ENCODE assay signal across 9 cellular contexts in the genomic region with DNA sequence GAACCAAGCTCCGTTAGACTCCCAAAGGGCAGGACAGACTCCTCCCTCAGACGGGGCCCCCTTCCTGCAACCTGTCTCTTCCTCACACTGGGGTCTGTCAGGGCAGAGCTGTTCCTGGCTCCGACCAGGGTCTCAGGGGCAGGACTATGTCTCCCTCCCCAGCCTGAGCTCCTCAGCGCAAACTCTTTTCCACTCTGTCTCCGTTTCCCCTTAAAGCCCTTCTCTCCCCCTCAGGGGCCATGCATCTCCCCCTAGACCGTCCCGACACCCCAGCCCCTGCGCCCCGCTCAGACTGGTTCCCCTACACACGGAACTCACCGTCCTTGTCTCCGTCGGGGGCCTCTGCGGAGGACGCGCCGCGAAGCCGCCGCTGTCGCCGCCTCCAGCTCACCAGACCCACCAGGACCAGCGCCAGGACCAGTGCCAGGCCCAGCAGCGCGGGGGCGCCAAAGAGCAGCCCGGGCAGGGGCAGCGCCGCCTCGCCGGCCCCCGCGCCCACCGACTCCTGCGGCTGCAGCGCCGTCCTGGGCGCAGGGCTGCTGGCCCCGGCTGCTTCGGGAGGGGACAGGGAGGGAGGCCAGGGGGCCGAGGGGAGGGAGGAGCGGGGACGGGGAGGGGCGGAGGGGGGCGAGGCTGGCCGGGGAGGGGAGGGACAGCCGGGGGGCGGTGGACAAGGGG. TPM values are rescaled to one million over a fixed set of nuclear protein-coding genes. Genes with fewer than 3 reads are reported as not detected.
A peak's percentile ranks its signal among the peaks of the same experiment; 100 is the strongest.
DNase-seq lines count a peak whose midpoint lies in the region; ATAC-seq, FAIRE-seq and TF ChIP-seq lines count a peak whose summit lies in the region.
"Had no signal": no experiment of that assay in that cellular context is flagged by ENCODE, and none has a peak within 500 bp of the region (broad histone marks: within the 10 kb centered on the region; RNA-seq: fewer than 3 reads in every experiment).

No MANE protein-coding gene starts in this region.

- H3K27me3 ChIP-seq in endothelial cell of umbilical vein (ENCODE audit: control insufficient read depth in 2 of 2, insufficient read depth in 2 of 2, low read length in 2 of 2) (peaks cover 9 to 14% of the 10 kb centered on the region in 2 experiments), thymus (ENCODE audit: control insufficient read depth, insufficient read depth) (peaks cover 21% of the 10 kb centered on the region)

- TF ChIP-seq CTCF in CD14-positive monocyte (IDR thresholded peaks at IDR 0.05): peak; percentile 78
- TF ChIP-seq CTCF in endothelial cell of umbilical vein (IDR thresholded peaks at IDR 0.05; ENCODE audit: extremely low read depth in 1 of 2, insufficient read depth in 1 of 2, low read depth in 1 of 2, low read length in 2 of 2): peak; percentile 74 to 78

- peak overlapping the region; percentile 46 for H2AFZ ChIP-seq in endothelial cell of umbilical vein (ENCODE audit: low read depth, low read length)

- no peak overlapping the region for H3K9ac ChIP-seq in endothelial cell of umbilical vein (replicated peaks; ENCODE audit: extremely low read depth, insufficient read depth, low read length)

- H3K79me2 ChIP-seq in endothelial cell of umbilical vein (ENCODE audit: control insufficient read depth, insufficient read depth, low read length): no peaks in the 10 kb centered on the region

- ATAC-seq in GM19463 (IDR thresholded peaks at IDR 0.05; ENCODE audit: unreplicated experiment): peak; percentile 47
- peak; percentile 88 for ATAC-seq in activated CD8-positive, alpha-beta T cell treated with anti-CD3 and anti-CD28 coated beads, Interleukin-2, amount 10 ng/mL, durations not matched to agents 7 days and 5 days
- ATAC-seq in natural killer cell treated with Interleukin-12 subunit alpha and Interleukin-12 subunit beta and Interleukin-15 and Interleukin-18, amount 100 ng/mL, for 72 hours: peak; percentile 79 to 86

- WGBS in thymus: 5% methylated on average over 45 of the region's 48 CpGs

- peaks cover 4% of the 10 kb centered on the region for H3K4me1 ChIP-seq in endothelial cell of umbilical vein (ENCODE audit: control insufficient read depth, extremely low read depth, insufficient read depth, low read length)
- H3K4me1 ChIP-seq in thymus (ENCODE audit: control insufficient read depth, insufficient read depth, low read length): peaks cover 2% of the 10 kb centered on the region

- H4K20me1 ChIP-seq in endothelial cell of umbilical vein (replicated peaks; ENCODE audit: control insufficient read depth, extremely low read depth, insufficient read depth, low read length): no peaks in the 10 kb centered on the region

- POLR2A ChIA-PET in activated CD8-positive, alpha-beta T cell treated with anti-CD3 and anti-CD28 coated beads, Interleukin-2, amount 10 ng/mL, durations not matched to agents 7 days and 5 days (lab: Charles Lee): interaction anchor here (1.0 to 1.8 kb wide), 6 partner anchors 9 to 125 kb away, joined by 3 to 10 read pairs (median 6); a partner anchor contains a TSS
- POLR2A ChIA-PET in endothelial cell of umbilical vein (lab: Charles Lee): no interaction called here

- H3K36me3 ChIP-seq in endothelial cell of umbilical vein (ENCODE audit: control insufficient read depth in 2 of 2, extremely low read depth in 1 of 2, insufficient read depth in 2 of 2, low read length in 2 of 2) (no peaks in the 10 kb centered on the region), thymus (ENCODE audit: control insufficient read depth, insufficient read depth) (no peaks in the 10 kb centered on the region)

- H3K4me3 Mint-ChIP-seq in CD14-positive monocyte: peak overlapping the region; percentile 58 to 88
- peak overlapping the region; percentile 54 for H3K4me3 Mint-ChIP-seq in activated CD8-positive, alpha-beta T cell treated with anti-CD3 and anti-CD28 coated beads, Interleukin-2, amount 10 ng/mL, durations not matched to agents 7 days and 5 days
- H3K4me3 Mint-ChIP-seq in natural killer cell treated with Interleukin-12 subunit alpha and Interleukin-12 subunit beta and Interleukin-15 and Interleukin-18, amount 100 ng/mL, for 72 hours: peak overlapping the region; percentile 52

- DNase-seq in CD14-positive monocyte (ENCODE audit: low spot score) (no peak), NCI-H146 treated with DMSO at 0.1 percent for 48 hours (lab: John Stamatoyannopoulos, UW; ENCODE audit: unreplicated experiment) (peak; percentile 33), endothelial cell of umbilical vein (ENCODE audit: low read depth, low spot score) (peak; percentile 49), NCI-H2107 treated with DMSO at 0.1 percent for 48 hours (lab: John Stamatoyannopoulos, UW; ENCODE audit: unreplicated experiment) (no peak)
- peak; percentile 78 for DNase-seq in activated CD8-positive, alpha-beta T cell treated with anti-CD3 and anti-CD28 coated beads, Interleukin-2, amount 10 ng/mL, durations not matched to agents 7 days and 5 days
- DNase-seq in natural killer cell treated with Interleukin-12 subunit alpha and Interleukin-12 subunit beta and Interleukin-15 and Interleukin-18, amount 100 ng/mL, for 72 hours (ENCODE audit: low spot score): no peak

- peaks cover 0 to 3% of the 10 kb centered on the region in 2 donors for H3K36me3 Mint-ChIP-seq in CD14-positive monocyte
- no peaks in the 10 kb centered on the region for H3K36me3 Mint-ChIP-seq in activated CD8-positive, alpha-beta T cell treated with anti-CD3 and anti-CD28 coated beads, Interleukin-2, amount 10 ng/mL, durations not matched to agents 7 days and 5 days (ENCODE audit: low read depth)
- no peaks in the 10 kb centered on the region for H3K36me3 Mint-ChIP-seq in natural killer cell treated with Interleukin-12 subunit alpha and Interleukin-12 subunit beta and Interleukin-15 and Interleukin-18, amount 100 ng/mL, for 72 hours

- no peak for TF ChIP-seq POLR2A in endothelial cell of umbilical vein (IDR thresholded peaks at IDR 0.05; ENCODE audit: low read depth, low read length)

- intact Hi-C loops in CD14-positive monocyte (cut with micrococcal nuclease): no loop called here
- intact Hi-C loops in endothelial cell of umbilical vein (cut with micrococcal nuclease): loop anchor here (2.0 kb wide), 1 partner anchor 15 kb away; no protein-coding TSS in a partner anchor

- H3K4me1 Mint-ChIP-seq in CD14-positive monocyte: peaks cover 17% of the 10 kb centered on the region
- H3K4me1 Mint-ChIP-seq in activated CD8-positive, alpha-beta T cell treated with anti-CD3 and anti-CD28 coated beads, Interleukin-2, amount 10 ng/mL, durations not matched to agents 7 days and 5 days (ENCODE audit: low read depth): peaks cover 8% of the 10 kb centered on the region
- H3K4me1 Mint-ChIP-seq in natural killer cell treated with Interleukin-12 subunit alpha and Interleukin-12 subunit beta and Interleukin-15 and Interleukin-18, amount 100 ng/mL, for 72 hours (ENCODE audit: low read depth in 2 of 2): peaks cover 0 to 6% of the 10 kb centered on the region in 2 donors

- FAIRE-seq in endothelial cell of umbilical vein (lab: Jason Lieb, UNC): no peak

- no peak overlapping the region for H3K27ac Mint-ChIP-seq in CD14-positive monocyte
- no peak overlapping the region for H3K27ac Mint-ChIP-seq in activated CD8-positive, alpha-beta T cell treated with anti-CD3 and anti-CD28 coated beads, Interleukin-2, amount 10 ng/mL, durations not matched to agents 7 days and 5 days
- no peak overlapping the region for H3K27ac Mint-ChIP-seq in natural killer cell treated with Interleukin-12 subunit alpha and Interleukin-12 subunit beta and Interleukin-15 and Interleukin-18, amount 100 ng/mL, for 72 hours

- H3K4me3 ChIP-seq in endothelial cell of umbilical vein (replicated peaks in 1 of 3; ENCODE audit: insufficient read depth in 1 of 3, low read depth in 1 of 3, low read length in 3 of 3) (peak overlapping the region in 1 of 3 experiments; percentile 19), thymus (ENCODE audit: low read length) (peak overlapping the region; percentile 53)

- H3K9me1 ChIP-seq in endothelial cell of umbilical vein (replicated peaks; ENCODE audit: control insufficient read depth, extremely low read depth, insufficient read depth, low read length): no peaks in the 10 kb centered on the region

- H3K9me3 ChIP-seq in endothelial cell of umbilical vein (replicated peaks; ENCODE audit: control insufficient read depth, insufficient read depth, low read length) (no peaks in the 10 kb centered on the region), thymus (ENCODE audit: control insufficient read depth) (no peaks in the 10 kb centered on the region)

- H3K27ac ChIP-seq in endothelial cell of umbilical vein (ENCODE audit: insufficient read depth, low read depth, low read length) (no peak overlapping the region), thymus (ENCODE audit: low read depth) (no peak overlapping the region)

- dilution Hi-C loops in endothelial cell of umbilical vein (cut with MboI; ENCODE audit: extremely low pct_ligation_motif_present, low sequenced_read_pairs): no loop called here

- no TSS peak for BruUV-seq in endothelial cell of umbilical vein (replicated peaks; lab: Mats Ljungman, UMichigan)

- CTCF ChIA-PET in activated CD8-positive, alpha-beta T cell treated with anti-CD3 and anti-CD28 coated beads, Interleukin-2, amount 10 ng/mL, durations not matched to agents 7 days and 5 days (lab: Charles Lee): interaction anchor here (0.7 to 3.0 kb wide), 23 partner anchors 9 to 336 kb away, joined by 3 to 47 read pairs (median 5); a partner anchor contains a TSS
- CTCF ChIA-PET in endothelial cell of umbilical vein (lab: Charles Lee): interaction anchor here (0.6 to 5.6 kb wide), 33 partner anchors 8 to 518 kb away, joined by 3 to 62 read pairs (median 5); a partner anchor contains a TSS

- H3K9me3 Mint-ChIP-seq in CD14-positive monocyte: peaks cover 0 to 18% (median 8%) of the 10 kb centered on the region in 7 donors
- no peaks in the 10 kb centered on the region for H3K9me3 Mint-ChIP-seq in activated CD8-positive, alpha-beta T cell treated with anti-CD3 and anti-CD28 coated beads, Interleukin-2, amount 10 ng/mL, durations not matched to agents 7 days and 5 days (ENCODE audit: insufficient read depth)
- H3K9me3 Mint-ChIP-seq in natural killer cell treated with Interleukin-12 subunit alpha and Interleukin-12 subunit beta and Interleukin-15 and Interleukin-18, amount 100 ng/mL, for 72 hours: no peaks in the 10 kb centered on the region

- H3K27me3 Mint-ChIP-seq in CD14-positive monocyte (ENCODE audit: low read depth in 3 of 3): peaks cover 34 to 57% (median 40%) of the 10 kb centered on the region in 3 donors
- peaks cover 10% of the 10 kb centered on the region for H3K27me3 Mint-ChIP-seq in activated CD8-positive, alpha-beta T cell treated with anti-CD3 and anti-CD28 coated beads, Interleukin-2, amount 10 ng/mL, durations not matched to agents 7 days and 5 days (ENCODE audit: low read depth)
- H3K27me3 Mint-ChIP-seq in natural killer cell treated with Interleukin-12 subunit alpha and Interleukin-12 subunit beta and Interleukin-15 and Interleukin-18, amount 100 ng/mL, for 72 hours: peaks cover 0 to 3% of the 10 kb centered on the region in 2 donors

- no peak overlapping the region for H3K4me2 ChIP-seq in endothelial cell of umbilical vein (ENCODE audit: insufficient read depth, low read length)

RNA-seq across cellular contexts. Expression of a gene that starts 0.7 kb away (rescaled TPM):
- polyA plus RNA-seq in CD14-positive monocyte: not detected
- 1 to 10 TPM; 1.2 to 1.6 TPM for total RNA-seq in activated CD8-positive, alpha-beta T cell treated with anti-CD3 and anti-CD28 coated beads, Interleukin-2, amount 10 ng/mL, durations not matched to agents 7 days and 5 days
- 0.51 and 0.81 TPM in 2 replicates for total RNA-seq in endothelial cell of umbilical vein
- 0.19 and 0.27 TPM in 2 replicates for polyA plus RNA-seq in endothelial cell of umbilical vein
- 0.08 and 0.11 TPM in 2 replicates for polyA plus RNA-seq in endothelial cell of umbilical vein (2011; cell fraction: cytosol; rRNA removed)
- polyA plus RNA-seq in endothelial cell of umbilical vein (2011; cell fraction: nucleus; rRNA removed): 1.2 and 1.3 TPM in 2 replicates
- polyA plus RNA-seq in endothelial cell of umbilical vein (2012): 0.08 TPM in 1 of 2 replicates, not detected in the other
- 0.17 and 0.34 TPM in 2 replicates for polyA minus RNA-seq in endothelial cell of umbilical vein
- not detected for polyA minus RNA-seq in endothelial cell of umbilical vein (2011; cell fraction: cytosol; rRNA and poly(A)+ RNA removed)
- polyA minus RNA-seq in endothelial cell of umbilical vein (2011; cell fraction: nucleus; rRNA and poly(A)+ RNA removed): 0.29 and 0.38 TPM in 2 replicates
- total RNA-seq in natural killer cell treated with Interleukin-12 subunit alpha and Interleukin-12 subunit beta and Interleukin-15 and Interleukin-18, amount 100 ng/mL, for 72 hours: 1 to 10 TPM in 1 of 2 donors, under 1 TPM in 1; 0.40 to 3.2 TPM
- 6.1 TPM for polyA plus RNA-seq in thymus
- total RNA-seq: RPMI7951 had no signal

RNA-seq across cellular contexts. Expression of a gene that starts 11.0 kb away (rescaled TPM):
- polyA plus RNA-seq in CD14-positive monocyte (not detected), endothelial cell of umbilical vein (not detected in 2 replicates), thymus (2.9 TPM)
- not detected for total RNA-seq in activated CD8-positive, alpha-beta T cell treated with anti-CD3 and anti-CD28 coated beads, Interleukin-2, amount 10 ng/mL, durations not matched to agents 7 days and 5 days
- not detected in 2 replicates for total RNA-seq in endothelial cell of umbilical vein
- not detected in 2 replicates for polyA plus RNA-seq in endothelial cell of umbilical vein (2011; cell fraction: cytosol; rRNA removed)
- not detected in 2 replicates for polyA plus RNA-seq in endothelial cell of umbilical vein (2011; cell fraction: nucleus; rRNA removed)
- not detected in 2 replicates for polyA plus RNA-seq in endothelial cell of umbilical vein (2012)
- not detected in 2 replicates for polyA minus RNA-seq in endothelial cell of umbilical vein
- not detected for polyA minus RNA-seq in endothelial cell of umbilical vein (2011; cell fraction: cytosol; rRNA and poly(A)+ RNA removed)
- polyA minus RNA-seq in endothelial cell of umbilical vein (2011; cell fraction: nucleus; rRNA and poly(A)+ RNA removed): not detected in 2 replicates
- total RNA-seq in natural killer cell treated with Interleukin-12 subunit alpha and Interleukin-12 subunit beta and Interleukin-15 and Interleukin-18, amount 100 ng/mL, for 72 hours: not detected
- total RNA-seq: RPMI7951 had no signal

RNA-seq across cellular contexts. Expression of a gene that starts 21.0 kb away (rescaled TPM):
- polyA plus RNA-seq in CD14-positive monocyte: under 1 TPM in 1 of 2 donors, not detected in 1; 0.20 TPM
- 10 to 100 TPM; 83.6 to 83.8 TPM for total RNA-seq in activated CD8-positive, alpha-beta T cell treated with anti-CD3 and anti-CD28 coated beads, Interleukin-2, amount 10 ng/mL, durations not matched to agents 7 days and 5 days
- total RNA-seq in endothelial cell of umbilical vein: 30.4 and 34.5 TPM in 2 replicates
- 37.4 and 51.0 TPM in 2 replicates for polyA plus RNA-seq in endothelial cell of umbilical vein
- 38.9 and 40.2 TPM in 2 replicates for polyA plus RNA-seq in endothelial cell of umbilical vein (2011; cell fraction: cytosol; rRNA removed)
- polyA plus RNA-seq in endothelial cell of umbilical vein (2011; cell fraction: nucleus; rRNA removed): 38.4 and 38.5 TPM in 2 replicates
- 9.5 and 17.5 TPM in 2 replicates for polyA plus RNA-seq in endothelial cell of umbilical vein (2012)
- 24.9 and 25.2 TPM in 2 replicates for polyA minus RNA-seq in endothelial cell of umbilical vein
- polyA minus RNA-seq in endothelial cell of umbilical vein (2011; cell fraction: cytosol; rRNA and poly(A)+ RNA removed): 45.4 TPM
- polyA minus RNA-seq in endothelial cell of umbilical vein (2011; cell fraction: nucleus; rRNA and poly(A)+ RNA removed): 16.9 and 20.1 TPM in 2 replicates
- 100 to 1,000 TPM in 1 of 2 donors, 10 to 100 TPM in 1; 34.7 to 115 TPM for total RNA-seq in natural killer cell treated with Interleukin-12 subunit alpha and Interleukin-12 subunit beta and Interleukin-15 and Interleukin-18, amount 100 ng/mL, for 72 hours
- 13.1 TPM for polyA plus RNA-seq in thymus

RNA-seq across cellular contexts. Expression of a gene that starts 43.3 kb away (rescaled TPM):
- under 1 TPM in 1 of 2 donors, not detected in 1; 0.06 TPM for polyA plus RNA-seq in CD14-positive monocyte
- under 1 TPM; 0.21 to 0.37 TPM for total RNA-seq in activated CD8-positive, alpha-beta T cell treated with anti-CD3 and anti-CD28 coated beads, Interleukin-2, amount 10 ng/mL, durations not matched to agents 7 days and 5 days
- total RNA-seq in endothelial cell of umbilical vein: 0.18 TPM in 1 of 2 replicates, not detected in the other
- 0.05 and 0.08 TPM in 2 replicates for polyA plus RNA-seq in endothelial cell of umbilical vein
- 0.05 and 0.11 TPM in 2 replicates for polyA plus RNA-seq in endothelial cell of umbilical vein (2011; cell fraction: cytosol; rRNA removed)
- 0.05 and 0.11 TPM in 2 replicates for polyA plus RNA-seq in endothelial cell of umbilical vein (2011; cell fraction: nucleus; rRNA removed)
- polyA plus RNA-seq in endothelial cell of umbilical vein (2012): 0.19 and 0.57 TPM in 2 replicates
- 0.19 TPM in 1 of 2 replicates, not detected in the other for polyA minus RNA-seq in endothelial cell of umbilical vein
- polyA minus RNA-seq in endothelial cell of umbilical vein (2011; cell fraction: cytosol; rRNA and poly(A)+ RNA removed): 0.41 TPM
- 0.10 TPM in 1 of 2 replicates, not detected in the other for polyA minus RNA-seq in endothelial cell of umbilical vein (2011; cell fraction: nucleus; rRNA and poly(A)+ RNA removed)
- total RNA-seq in natural killer cell treated with Interleukin-12 subunit alpha and Interleukin-12 subunit beta and Interleukin-15 and Interleukin-18, amount 100 ng/mL, for 72 hours: under 1 TPM; 0.14 to 0.25 TPM
- polyA plus RNA-seq in thymus: 1.2 TPM

Comparison
In these comparisons a context has a peak if more than half of its experiments do, and no peak if none do; other contexts are left out.
1. DNase-seq: peak in NCI-H146 treated with DMSO at 0.1 percent for 48 hours (single experiment), activated CD8-positive, alpha-beta T cell treated with anti-CD3 and anti-CD28 coated beads, Interleukin-2, amount 10 ng/mL, durations not matched to agents 7 days and 5 days (single experiment) and endothelial cell of umbilical vein (single experiment); none in CD14-positive monocyte (single experiment), natural killer cell treated with Interleukin-12 subunit alpha and Interleukin-12 subunit beta and Interleukin-15 and Interleukin-18, amount 100 ng/mL, for 72 hours (single experiment) and NCI-H2107 treated with DMSO at 0.1 percent for 48 hours (single experiment).
2. Peak in every context shown above with its lines, with median percentiles within 50 percentile points of each other: H3K4me3 Mint-ChIP-seq and ATAC-seq.